In genomic region chr13:95494082-95494681, GRCh38 we compare ENCODE assay signal across 8 cellular contexts. TPM values are rescaled to one million over a fixed set of nuclear protein-coding genes. Genes with fewer than 3 reads are reported as not detected.
DNase-seq lines count a peak whose midpoint lies in the region; ATAC-seq, FAIRE-seq and TF ChIP-seq lines count a peak whose summit lies in the region.

No MANE protein-coding gene starts in this region.

- no peak overlapping the region for H3K27ac ChIP-seq in dorsolateral prefrontal cortex

- no peak for ATAC-seq in naive B cell (ENCODE audit: low read depth in 2 of 2)
- no peak for ATAC-seq in stimulated activated effector memory CD8-positive, alpha-beta T cell treated with anti-CD3 and anti-CD28 coated beads, Interleukin-12 subunit alpha, Interleukin-12 subunit beta, amount 100 ng/mL, for 72 hours

- H3K4me3 Mint-ChIP-seq in naive B cell: no peak overlapping the region
- H3K4me3 Mint-ChIP-seq in stimulated activated effector memory CD8-positive, alpha-beta T cell treated with anti-CD3 and anti-CD28 coated beads, Interleukin-12 subunit alpha, Interleukin-12 subunit beta, amount 100 ng/mL, for 72 hours: no peak overlapping the region

- TF ChIP-seq POLR2A in GM12892 (IDR thresholded peaks at IDR 0.05; ENCODE audit: low read depth, low read length): no peak

- H3K4me3 ChIP-seq in dorsolateral prefrontal cortex: no peak overlapping the region

- H3K27ac Mint-ChIP-seq in naive B cell: no peak overlapping the region
- H3K27ac Mint-ChIP-seq in stimulated activated effector memory CD8-positive, alpha-beta T cell treated with anti-CD3 and anti-CD28 coated beads, Interleukin-12 subunit alpha, Interleukin-12 subunit beta, amount 100 ng/mL, for 72 hours: no peak overlapping the region

- H3K4me1 Mint-ChIP-seq in naive B cell: peaks cover 0 to 4% (median 0%) of the 10 kb centered on the region in 3 donors
- no peaks in the 10 kb centered on the region for H3K4me1 Mint-ChIP-seq in stimulated activated effector memory CD8-positive, alpha-beta T cell treated with anti-CD3 and anti-CD28 coated beads, Interleukin-12 subunit alpha, Interleukin-12 subunit beta, amount 100 ng/mL, for 72 hours

- H3K27me3 ChIP-seq in dorsolateral prefrontal cortex: no peaks in the 10 kb centered on the region

- intact Hi-C loops in dorsolateral prefrontal cortex (cut with DNase I): no loop called here

- H3K27me3 Mint-ChIP-seq in naive B cell: peaks cover 5 to 15% (median 9%) of the 10 kb centered on the region in 3 donors

- H3K9me3 Mint-ChIP-seq in naive B cell: peaks cover 4 to 28% (median 7%) of the 10 kb centered on the region in 7 donors
- peaks cover 4% of the 10 kb centered on the region for H3K9me3 Mint-ChIP-seq in stimulated activated effector memory CD8-positive, alpha-beta T cell treated with anti-CD3 and anti-CD28 coated beads, Interleukin-12 subunit alpha, Interleukin-12 subunit beta, amount 100 ng/mL, for 72 hours

- peak; percentile 40 to 75 (median 65) for TF ChIP-seq CTCF in dorsolateral prefrontal cortex (IDR thresholded peaks at IDR 0.05 in 54 of 56, conservative IDR thresholded peaks at IDR 0.05 in 2 of 56; ENCODE audit: low read depth in 1 of 56, partially characterized antibody in 56 of 56)

- DNase-seq in AG20443 (ENCODE audit: low spot score) (peak; percentile 59), GM12892 (ENCODE audit: insufficient read length) (peak; percentile 29), HT1080 (ENCODE audit: low read depth) (peak; percentile 57), OCI-M1 (lab: John Stamatoyannopoulos, UW) (peak; percentile 87), dorsolateral prefrontal cortex (no peak), naive B cell (peak; percentile 6), NK-92 (lab: John Stamatoyannopoulos, UW; ENCODE audit: unreplicated experiment) (no peak)
- DNase-seq in stimulated activated effector memory CD8-positive, alpha-beta T cell treated with anti-CD3 and anti-CD28 coated beads, Interleukin-12 subunit alpha, Interleukin-12 subunit beta, amount 100 ng/mL, for 72 hours (ENCODE audit: low spot score in 2 of 2): no peak

- H3K36me3 Mint-ChIP-seq in naive B cell: peaks cover 4 to 13% of the 10 kb centered on the region in 2 donors
- no peaks in the 10 kb centered on the region for H3K36me3 Mint-ChIP-seq in stimulated activated effector memory CD8-positive, alpha-beta T cell treated with anti-CD3 and anti-CD28 coated beads, Interleukin-12 subunit alpha, Interleukin-12 subunit beta, amount 100 ng/mL, for 72 hours

- FAIRE-seq in GM12892 (lab: Jason Lieb, UNC): peak; percentile 89

RNA-seq across cellular contexts. Expression of gene CLDN10, which starts 58.3 kb away (rescaled TPM):
- 0.32 TPM for polyA plus RNA-seq in GM12892 (2012; ENCODE audit: missing spikeins)
- total RNA-seq in HT1080 (2014; rRNA removed; shearing (Covaris generic)): not detected in 2 replicates
- polyA plus RNA-seq in HT1080 (2015; cell fraction: cytosol; rRNA removed): not detected in 2 replicates
- polyA plus RNA-seq in HT1080 (2015; cell fraction: nucleus; rRNA removed): not detected in 2 replicates
- total RNA-seq in dorsolateral prefrontal cortex: 100 to 1,000 TPM in 2 of 120 experiments, 10 to 100 TPM in 118; 13.0 to 152 (median 40.2) TPM
- polyA plus RNA-seq in naive B cell (ENCODE audit: low read depth in 6 of 6): not detected

Comparison
In these comparisons a context has a peak if more than half of its experiments do, and no peak if none do; other contexts are left out.
1. DNase-seq: peak in AG20443 (single experiment), GM12892 (single experiment), HT1080 (single experiment), OCI-M1 (single experiment) and naive B cell (single experiment); none in dorsolateral prefrontal cortex (0 of 10), stimulated activated effector memory CD8-positive, alpha-beta T cell treated with anti-CD3 and anti-CD28 coated beads, Interleukin-12 subunit alpha, Interleukin-12 subunit beta, amount 100 ng/mL, for 72 hours (0 of 2) and NK-92 (single experiment).
2. RNA of gene CLDN10, which starts 58.3 kb away (total RNA-seq): 13.0 to 152 TPM in dorsolateral prefrontal cortex; not detected in HT1080; every median in the first group is over 10 times any median in the second.